Comparison of ENCODE assay signal across 1 cellular context in the genomic region with DNA sequence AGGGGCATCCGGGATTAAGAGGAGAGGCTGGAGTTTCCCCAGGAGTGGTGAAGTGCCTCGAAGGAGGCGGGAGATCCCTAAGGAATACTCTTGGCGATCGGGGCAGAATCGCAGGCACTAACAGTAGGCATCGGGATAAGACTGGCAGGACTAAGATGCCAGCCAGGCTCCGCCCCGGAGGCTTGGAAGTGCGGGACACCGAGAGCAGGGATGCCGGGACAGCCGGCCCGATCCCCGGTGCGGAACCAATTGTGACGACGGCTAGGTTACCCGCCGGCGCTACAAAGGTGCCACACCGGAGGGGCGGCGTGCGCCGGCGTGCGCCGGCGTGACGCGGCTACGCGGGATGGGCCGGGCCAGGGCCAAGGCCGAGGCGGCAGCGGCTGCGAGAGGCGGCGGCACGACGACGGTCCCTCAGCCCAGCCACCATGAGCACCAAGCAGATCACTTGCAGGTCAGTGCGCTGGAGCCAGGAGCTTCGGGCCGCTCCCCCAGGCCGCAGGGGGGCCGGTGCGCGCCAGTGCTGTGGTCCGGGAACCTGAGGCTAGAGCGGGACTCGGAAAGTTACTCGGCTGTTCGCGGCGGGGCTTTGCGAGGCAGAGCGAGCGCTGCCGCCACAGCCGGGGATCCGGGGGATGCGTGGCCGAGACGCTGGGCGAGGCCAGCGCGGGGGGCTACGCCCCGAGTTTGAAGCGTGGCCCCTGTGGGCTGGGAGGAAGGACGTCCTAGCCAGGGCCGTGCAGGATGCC.
TF ChIP-seq lines count a peak whose summit lies in the region.

A gene with protein sequence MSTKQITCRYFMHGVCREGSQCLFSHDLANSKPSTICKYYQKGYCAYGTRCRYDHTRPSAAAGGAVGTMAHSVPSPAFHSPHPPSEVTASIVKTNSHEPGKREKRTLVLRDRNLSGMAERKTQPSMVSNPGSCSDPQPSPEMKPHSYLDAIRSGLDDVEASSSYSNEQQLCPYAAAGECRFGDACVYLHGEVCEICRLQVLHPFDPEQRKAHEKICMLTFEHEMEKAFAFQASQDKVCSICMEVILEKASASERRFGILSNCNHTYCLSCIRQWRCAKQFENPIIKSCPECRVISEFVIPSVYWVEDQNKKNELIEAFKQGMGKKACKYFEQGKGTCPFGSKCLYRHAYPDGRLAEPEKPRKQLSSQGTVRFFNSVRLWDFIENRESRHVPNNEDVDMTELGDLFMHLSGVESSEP (plus strand): TSS at position 365 of the 749 bp plus-strand sequence. CDS start 64 bp downstream, at position 429.

TF ChIP-seq in IMR-90, 13 proteins besides CTCF, POLR2A, EP300 and RAD21:
- TF ChIP-seq NFE2L2 (IDR thresholded peaks at IDR 0.05; ENCODE audit: low read depth, low read length) = peak; percentile 6; the same call in 1 of the 2 replicates
- TF ChIP-seq MXI1 (IDR thresholded peaks at IDR 0.05; ENCODE audit: borderline replicate concordance, low read depth, low read length) = peak; percentile 88
- no peak for TF ChIP-seq MAFK (IDR thresholded peaks at IDR 0.05; ENCODE audit: low read depth, low read length)
- no peak for TF ChIP-seq FOS (IDR thresholded peaks at IDR 0.05; ENCODE audit: low read depth, low read length)
- TF ChIP-seq RCOR1 (IDR thresholded peaks at IDR 0.05; ENCODE audit: insufficient replicate concordance, low read length) = no peak
- TF ChIP-seq, protein P1, sequence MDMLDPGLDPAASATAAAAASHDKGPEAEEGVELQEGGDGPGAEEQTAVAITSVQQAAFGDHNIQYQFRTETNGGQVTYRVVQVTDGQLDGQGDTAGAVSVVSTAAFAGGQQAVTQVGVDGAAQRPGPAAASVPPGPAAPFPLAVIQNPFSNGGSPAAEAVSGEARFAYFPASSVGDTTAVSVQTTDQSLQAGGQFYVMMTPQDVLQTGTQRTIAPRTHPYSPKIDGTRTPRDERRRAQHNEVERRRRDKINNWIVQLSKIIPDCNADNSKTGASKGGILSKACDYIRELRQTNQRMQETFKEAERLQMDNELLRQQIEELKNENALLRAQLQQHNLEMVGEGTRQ (IDR thresholded peaks at IDR 0.05; ENCODE audit: low read depth, low read length) = peak; percentile 21; the same call in 1 of the 2 replicates
- TF ChIP-seq CHD1 (IDR thresholded peaks at IDR 0.05; ENCODE audit: low read depth, low read length) = peak; percentile 77
- no peak for TF ChIP-seq CEBPB (IDR thresholded peaks at IDR 0.05; ENCODE audit: low read depth, low read length)
- no peak for TF ChIP-seq RFX5 (IDR thresholded peaks at IDR 0.05; ENCODE audit: low read depth, low read length)
- peak; percentile 52; the same call in 1 of the 2 replicates for TF ChIP-seq BHLHE40 (IDR thresholded peaks at IDR 0.05; ENCODE audit: low read depth, low read length)
- peak; percentile 24; the same call in 1 of the 2 replicates for TF ChIP-seq SMC3 (IDR thresholded peaks at IDR 0.05; ENCODE audit: low read depth, low read length)
- peak; percentile 90 for TF ChIP-seq MAZ (IDR thresholded peaks at IDR 0.05; ENCODE audit: borderline replicate concordance, low read depth, low read length)
